13 cellular contexts compared by ENCODE assay signal in genomic region chr16:65975049-65975708, GRCh38.
DNase-seq lines count a peak whose midpoint lies in the region; ATAC-seq, FAIRE-seq and TF ChIP-seq lines count a peak whose summit lies in the region.
"Had no signal": no experiment of that assay in that cellular context is flagged by ENCODE, and none has a peak within 500 bp of the region (broad histone marks: within the 10 kb centered on the region; RNA-seq: fewer than 3 reads in every experiment).

No MANE protein-coding gene starts in this region.

- H4K8ac ChIP-seq in trophoblast cell (ENCODE audit: low read depth, low read length), result no peak overlapping the region

- H3K9me3 ChIP-seq in trophoblast cell (ENCODE audit: insufficient read depth, low read depth, low read length), result peaks cover 3% of the 10 kb centered on the region

- no peak overlapping the region for H2AK5ac ChIP-seq in trophoblast cell (ENCODE audit: low read length)

- H3K4me1 Mint-ChIP-seq in activated T-cell treated with anti-CD3 and anti-CD28 coated beads, Interleukin-2, amount 50 U/mL, for 4 hours (ENCODE audit: low read depth), result no peaks in the 10 kb centered on the region
- H3K4me1 Mint-ChIP-seq: CD14-positive monocyte had no signal

- no peak for FAIRE-seq in bronchial epithelial cell (lab: Jason Lieb, UNC)

- no peak overlapping the region for H2AFZ ChIP-seq in trophoblast cell (ENCODE audit: insufficient read depth, low read length, poor library complexity)
- H2AFZ ChIP-seq: hepatocyte had no signal

- DNase-seq in activated T-cell treated with anti-CD3 and anti-CD28 coated beads, Interleukin-2, amount 50 U/mL, for 48 hours, result peak; percentile 23 to 25
- DNase-seq in activated T-cell treated with anti-CD3 and anti-CD28 coated beads, Interleukin-2, amount 50 U/mL, for 4 hours, result no peak
- peak; percentile 71 for DNase-seq in NB4 (ENCODE audit: low read depth)
- peak; percentile 64 for DNase-seq in bronchial epithelial cell (ENCODE audit: low read depth)
- DNase-seq in trophoblast cell, result peak in 1 of 2 donors; percentile 13
- no peak for DNase-seq in activated CD8-positive, alpha-beta memory T cell treated with anti-CD3 and anti-CD28 coated beads for 24 hours
- DNase-seq in SKM-1 (lab: John Stamatoyannopoulos, UW; ENCODE audit: unreplicated experiment), result no peak
- DNase-seq: activated CD4-positive, alpha-beta T cell treated with anti-CD3 and anti-CD28 coated beads, Interleukin-2, amount 50 U/mL, for 4 hours; NCI-H1417; SHP77 treated with DMSO at 0.1 percent for 48 hours had no signal

- H3K79me1 ChIP-seq in trophoblast cell (ENCODE audit: low read length), result no peaks in the 10 kb centered on the region

- no peaks in the 10 kb centered on the region for H3K79me2 ChIP-seq in trophoblast cell (ENCODE audit: control insufficient read depth, insufficient read depth, low read length, poor library complexity)
- H3K79me2 ChIP-seq: hepatocyte had no signal

- ATAC-seq in activated T-cell treated with anti-CD3 and anti-CD28 coated beads, Interleukin-2, amount 50 U/mL, for 4 hours, result no peak
- no peak for ATAC-seq in GM21381 (IDR thresholded peaks at IDR 0.05; ENCODE audit: unreplicated experiment)

- H3K23ac ChIP-seq in trophoblast cell (ENCODE audit: low read length), result no peak overlapping the region

- no peak overlapping the region for H3K14ac ChIP-seq in trophoblast cell (ENCODE audit: low read length)

- no peak overlapping the region for H2BK120ac ChIP-seq in trophoblast cell (ENCODE audit: insufficient read depth, low read length, poor library complexity)

- H3K27me3 Mint-ChIP-seq in activated T-cell treated with anti-CD3 and anti-CD28 coated beads, Interleukin-2, amount 50 U/mL, for 4 hours (ENCODE audit: low read depth), result no peaks in the 10 kb centered on the region

- no peak overlapping the region for H3K4ac ChIP-seq in trophoblast cell (ENCODE audit: low read depth, low read length)

- H4K91ac ChIP-seq in trophoblast cell (ENCODE audit: low read depth, low read length), result no peak overlapping the region

- no CpG with 5 or more reads among the region's 7 CpGs for WGBS in trophoblast cell (ENCODE audit: extremely low coverage, insufficient coverage, insufficient read length)

- peaks cover 15% of the 10 kb centered on the region for H3K9me3 Mint-ChIP-seq in activated T-cell treated with anti-CD3 and anti-CD28 coated beads, Interleukin-2, amount 50 U/mL, for 4 hours

- peak overlapping the region; percentile 57 for H4K12ac ChIP-seq in trophoblast cell (ENCODE audit: low read depth, low read length)

- no peak overlapping the region for H3K4me3 Mint-ChIP-seq in activated T-cell treated with anti-CD3 and anti-CD28 coated beads, Interleukin-2, amount 50 U/mL, for 4 hours
- H3K4me3 Mint-ChIP-seq: CD14-positive monocyte had no signal

- no peak overlapping the region for H3K18ac ChIP-seq in trophoblast cell (ENCODE audit: low read length)

- no peak overlapping the region for H3K4me2 ChIP-seq in trophoblast cell (ENCODE audit: low read length)
- H3K4me2 ChIP-seq: hepatocyte had no signal

- no peak overlapping the region for H3K4me3 ChIP-seq in NB4 (ENCODE audit: low read depth, low read length)
- H3K4me3 ChIP-seq in bronchial epithelial cell (ENCODE audit: low read depth, low read length), result no peak overlapping the region
- no peak overlapping the region for H3K4me3 ChIP-seq in trophoblast cell (ENCODE audit: low read depth, low read length)
- H3K4me3 ChIP-seq: hepatocyte had no signal

- no peaks in the 10 kb centered on the region for H3K4me1 ChIP-seq in trophoblast cell (ENCODE audit: control insufficient read depth in 1 of 2, insufficient read depth in 2 of 2, low read length in 2 of 2)

- no peak for TF ChIP-seq POLR2A in NB4 (IDR thresholded peaks at IDR 0.05; ENCODE audit: extremely low read depth, insufficient read length)

- H2BK5ac ChIP-seq in trophoblast cell (ENCODE audit: low read depth, low read length, poor library complexity), result peak overlapping the region; percentile 39

- H3K9ac ChIP-seq in trophoblast cell (ENCODE audit: low read length), result no peak overlapping the region

- no peak overlapping the region for H2BK12ac ChIP-seq in trophoblast cell (ENCODE audit: low read length)

- TF ChIP-seq CTCF in NB4 (IDR thresholded peaks at IDR 0.05; ENCODE audit: low read depth, low read length) (no peak), bronchial epithelial cell (IDR thresholded peaks at IDR 0.05; ENCODE audit: insufficient read depth, low read length, severe bottlenecking) (no peak)

- no peaks in the 10 kb centered on the region for H3K27me3 ChIP-seq in bronchial epithelial cell (ENCODE audit: control insufficient read depth, insufficient read depth, low read length)
- no peaks in the 10 kb centered on the region for H3K27me3 ChIP-seq in trophoblast cell (ENCODE audit: insufficient read depth, low read length)
- H3K27me3 ChIP-seq: hepatocyte had no signal

- no peak overlapping the region for H3K27ac ChIP-seq in trophoblast cell (ENCODE audit: low read depth, low read length)
- H3K27ac ChIP-seq: hepatocyte had no signal

- no peaks in the 10 kb centered on the region for H3K36me3 Mint-ChIP-seq in activated T-cell treated with anti-CD3 and anti-CD28 coated beads, Interleukin-2, amount 50 U/mL, for 4 hours (ENCODE audit: insufficient read depth)
- H3K36me3 Mint-ChIP-seq: CD14-positive monocyte had no signal

- no peaks in the 10 kb centered on the region for H3K36me3 ChIP-seq in bronchial epithelial cell (ENCODE audit: control insufficient read depth, insufficient read depth, low read length)
- H3K36me3 ChIP-seq in trophoblast cell (ENCODE audit: control insufficient read depth in 1 of 2, insufficient read depth in 2 of 2, low read length in 2 of 2), result no peaks in the 10 kb centered on the region

Comparison
In these comparisons a context has a peak if more than half of its experiments do, and no peak if none do; other contexts are left out.
1. DNase-seq: peak in activated T-cell treated with anti-CD3 and anti-CD28 coated beads, Interleukin-2, amount 50 U/mL, for 48 hours (2 of 2), NB4 (single experiment) and bronchial epithelial cell (single experiment); none in activated T-cell treated with anti-CD3 and anti-CD28 coated beads, Interleukin-2, amount 50 U/mL, for 4 hours (single experiment), activated CD8-positive, alpha-beta memory T cell treated with anti-CD3 and anti-CD28 coated beads for 24 hours (single experiment) and SKM-1 (single experiment).